ENCODE assay signal across 15 cellular contexts in genomic region chr2:104432401-104432800, GRCh38.
"Had no signal": no experiment of that assay in that cellular context is flagged by ENCODE, and none has a peak within 500 bp of the region (broad histone marks: within the 10 kb centered on the region; RNA-seq: fewer than 3 reads in every experiment).

No MANE protein-coding gene starts in this region.

- H3K27ac ChIP-seq: hepatocyte, left lung, sigmoid colon, spleen, thyroid gland had no signal

- DNase-seq: activated CD4-positive, alpha-beta T cell treated with anti-CD3 and anti-CD28 coated beads, Interleukin-2, amount 10 ng/mL, durations not matched to agents 7 days and 5 days; activated CD4-positive, CD25-positive, alpha-beta regulatory T cell; activated CD8-positive, alpha-beta memory T cell treated with anti-CD3 and anti-CD28 coated beads for 24 hours; activated gamma-delta T cell treated with Interleukin-2 at 50 U/mL for 16 hours; activated naive CD8-positive, alpha-beta T cell treated with anti-CD3 and anti-CD28 coated beads for 36 hours; left lung; mesenchymal stem cell; nephron progenitor cell; sigmoid colon; spleen; stimulated activated CD4-positive, alpha-beta T cell treated with anti-CD3 and anti-CD28 coated beads, Interleukin-1b, Interleukin-23, amount 100 ng/mL, for 48 hours; T-helper 17 cell; thyroid gland had no signal

- H3K9me3 Mint-ChIP-seq: activated CD4-positive, alpha-beta T cell treated with anti-CD3 and anti-CD28 coated beads, Interleukin-2, amount 10 ng/mL, durations not matched to agents 7 days and 5 days; activated naive CD8-positive, alpha-beta T cell treated with anti-CD3 and anti-CD28 coated beads for 36 hours; nephron progenitor cell had no signal

- H3K4me1 ChIP-seq: thyroid gland had no signal

- H2AFZ ChIP-seq: hepatocyte had no signal

- H3K27me3 ChIP-seq: hepatocyte, thyroid gland had no signal

- H3K9me3 ChIP-seq: left lung, sigmoid colon, spleen, thyroid gland had no signal

- H3K4me2 ChIP-seq: hepatocyte had no signal

- H3K36me3 ChIP-seq: left lung, sigmoid colon, spleen, thyroid gland had no signal

- ATAC-seq: esophagus mucosa, left lung, T-helper 17 cell had no signal

- H3K36me3 Mint-ChIP-seq: activated naive CD8-positive, alpha-beta T cell treated with anti-CD3 and anti-CD28 coated beads for 36 hours had no signal

- H3K27ac Mint-ChIP-seq: activated CD4-positive, alpha-beta T cell treated with anti-CD3 and anti-CD28 coated beads, Interleukin-2, amount 10 ng/mL, durations not matched to agents 7 days and 5 days; activated naive CD8-positive, alpha-beta T cell treated with anti-CD3 and anti-CD28 coated beads for 36 hours; nephron progenitor cell; T-helper 17 cell had no signal

- H3K4me3 ChIP-seq: hepatocyte, left lung, sigmoid colon, spleen, thyroid gland had no signal

- H3K79me2 ChIP-seq: hepatocyte had no signal

- H3K4me3 Mint-ChIP-seq: activated CD4-positive, alpha-beta T cell treated with anti-CD3 and anti-CD28 coated beads, Interleukin-2, amount 10 ng/mL, durations not matched to agents 7 days and 5 days; activated naive CD8-positive, alpha-beta T cell treated with anti-CD3 and anti-CD28 coated beads for 36 hours; nephron progenitor cell; T-helper 17 cell had no signal
